In the genomic region with DNA sequence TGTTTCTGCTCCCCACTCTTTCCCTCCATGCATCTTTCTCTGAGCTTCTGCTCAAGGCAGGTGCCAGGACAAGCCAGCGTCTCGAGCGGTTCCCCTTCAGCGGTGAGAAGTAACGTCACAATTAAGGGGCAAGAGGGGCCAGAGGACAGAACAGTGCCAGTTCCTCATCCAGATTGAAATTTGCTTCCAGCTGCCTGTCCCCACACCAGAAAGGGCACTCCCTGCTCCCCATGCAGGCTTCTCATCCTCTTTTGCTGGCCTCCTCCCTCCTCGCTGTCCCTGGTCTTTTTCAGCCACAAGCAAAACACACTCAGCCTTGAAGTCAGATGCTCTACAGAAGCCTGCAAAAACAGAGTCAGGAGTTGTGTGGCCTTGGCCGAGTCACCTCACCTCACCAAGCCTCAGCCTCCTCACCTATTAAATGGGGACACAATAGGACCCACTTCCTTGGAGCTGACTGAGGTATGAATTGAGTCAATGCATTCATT, we compare ENCODE assay signal across 8 cellular contexts. TPM values are rescaled to one million over a fixed set of nuclear protein-coding genes. Genes with fewer than 3 reads are reported as not detected.
DNase-seq lines count a peak whose midpoint lies in the region; ATAC-seq and TF ChIP-seq lines count a peak whose summit lies in the region.

No MANE protein-coding gene starts in this region.

- H3K27me3 Mint-ChIP-seq in dendritic cell treated with granulocyte-macrophage colony-stimulating factor and Interleukin-4, amounts not matched to agents 40 ng/mL and 50 ng/mL, for 4 days: peaks cover 45% of the 10 kb centered on the region
- no peaks in the 10 kb centered on the region for H3K27me3 Mint-ChIP-seq in neural crest cell (ENCODE audit: low read depth)

- H3K9me3 Mint-ChIP-seq in dendritic cell treated with granulocyte-macrophage colony-stimulating factor and Interleukin-4, amounts not matched to agents 40 ng/mL and 50 ng/mL, for 4 days: no peaks in the 10 kb centered on the region
- H3K9me3 Mint-ChIP-seq in neural crest cell: no peaks in the 10 kb centered on the region

- H3K36me3 Mint-ChIP-seq in dendritic cell treated with granulocyte-macrophage colony-stimulating factor and Interleukin-4, amounts not matched to agents 40 ng/mL and 50 ng/mL, for 4 days (ENCODE audit: low read depth): no peaks in the 10 kb centered on the region
- no peaks in the 10 kb centered on the region for H3K36me3 Mint-ChIP-seq in neural crest cell (ENCODE audit: low read depth)

- ATAC-seq in GM18873 (IDR thresholded peaks at IDR 0.05; ENCODE audit: low FRiP score, unreplicated experiment): no peak

- H3K27me3 ChIP-seq in NT2/D1 (ENCODE audit: insufficient read depth, insufficient read length): no peaks in the 10 kb centered on the region

- intact Hi-C loops in dendritic cell treated with granulocyte-macrophage colony-stimulating factor and Interleukin-4, amounts not matched to agents 40 ng/mL and 50 ng/mL, for 4 days (cut with micrococcal nuclease): no loop called here

- peaks cover 56% of the 10 kb centered on the region for H3K4me1 Mint-ChIP-seq in dendritic cell treated with granulocyte-macrophage colony-stimulating factor and Interleukin-4, amounts not matched to agents 40 ng/mL and 50 ng/mL, for 4 days (ENCODE audit: low read depth)
- peaks cover 76% of the 10 kb centered on the region for H3K4me1 Mint-ChIP-seq in neural crest cell

- peaks cover 39% of the 10 kb centered on the region for H3K4me1 ChIP-seq in NT2/D1 (ENCODE audit: insufficient read depth, insufficient read length)

- H3K9ac ChIP-seq in NT2/D1 (ENCODE audit: insufficient read length, low read depth): peak overlapping the region; percentile 36

- no peak for TF ChIP-seq CTCF in neural crest cell (conservative IDR thresholded peaks at IDR 0.05)

- no peak overlapping the region for H3K4me3 ChIP-seq in NT2/D1 (ENCODE audit: insufficient read length, low read depth)

- peak overlapping the region; percentile 9 for H3K27ac Mint-ChIP-seq in dendritic cell treated with granulocyte-macrophage colony-stimulating factor and Interleukin-4, amounts not matched to agents 40 ng/mL and 50 ng/mL, for 4 days
- H3K27ac Mint-ChIP-seq in neural crest cell (ENCODE audit: unreplicated experiment): peak overlapping the region; percentile 17

- peaks cover 3% of the 10 kb centered on the region for H3K36me3 ChIP-seq in NT2/D1 (ENCODE audit: insufficient read depth, insufficient read length, low read length)

- DNase-seq in CD1c-positive myeloid dendritic cell (ENCODE audit: extremely low spot score) (peak; percentile 69), NT2/D1 (ENCODE audit: low read depth, low spot score) (no peak), neural crest cell (ENCODE audit: low read depth, low spot score) (no peak), COLO668 (lab: John Stamatoyannopoulos, UW; ENCODE audit: unreplicated experiment) (no peak), DMS153 (lab: John Stamatoyannopoulos, UW) (no peak), GDM1 (lab: John Stamatoyannopoulos, UW) (no peak)

- no peaks in the 10 kb centered on the region for H3K9me3 ChIP-seq in NT2/D1 (ENCODE audit: insufficient read depth, low read length)

- no peak overlapping the region for H3K4me3 Mint-ChIP-seq in dendritic cell treated with granulocyte-macrophage colony-stimulating factor and Interleukin-4, amounts not matched to agents 40 ng/mL and 50 ng/mL, for 4 days
- no peak overlapping the region for H3K4me3 Mint-ChIP-seq in neural crest cell

RNA-seq across cellular contexts. Expression of gene ECE1, which starts 35.0 kb away (rescaled TPM):
- total RNA-seq in neural crest cell: 38.3 and 40.3 TPM in 2 replicates
